Comparison of ENCODE assay signal across 18 cellular contexts in the genomic region with DNA sequence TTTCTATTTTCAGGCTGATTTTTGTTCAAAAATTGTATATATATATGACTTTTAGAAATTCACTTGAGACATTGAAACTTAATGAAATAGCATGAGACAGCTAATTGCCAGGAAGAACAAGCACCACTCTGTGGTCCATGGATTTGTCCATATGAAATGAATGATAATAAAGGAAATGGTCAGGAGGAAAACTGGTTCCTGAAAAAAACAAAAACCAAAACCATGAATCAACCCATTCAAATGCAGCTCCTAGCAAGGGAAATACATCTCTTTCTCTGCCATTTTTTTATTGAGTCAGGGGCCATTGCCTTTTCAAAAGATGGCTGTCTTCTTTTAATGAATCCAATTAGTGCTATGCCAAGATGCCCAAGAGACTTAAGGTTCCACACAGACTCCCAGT.
"Had no signal": no experiment of that assay in that cellular context is flagged by ENCODE, and none has a peak within 500 bp of the region (broad histone marks: within the 10 kb centered on the region; RNA-seq: fewer than 3 reads in every experiment).

No MANE protein-coding gene starts in this region.

- H3K4me1 ChIP-seq: esophagus squamous epithelium, lower lobe of right lung, psoas muscle, sigmoid colon, stomach, vagina had no signal

- H3K27ac ChIP-seq: esophagus squamous epithelium, lower lobe of right lung, psoas muscle, sigmoid colon, stomach, thyroid gland, vagina had no signal

- H3K27me3 Mint-ChIP-seq: effector memory CD8-positive, alpha-beta T cell; stimulated activated memory B cell treated with anti-CD40 and anti-IgM and Interleukin-4, amounts not matched to agents 10 μg/mL and 1 μg/mL and 100 μg/mL, for 72 hours had no signal

- H3K9me3 ChIP-seq: esophagus squamous epithelium, lower lobe of right lung, sigmoid colon, thyroid gland, vagina had no signal

- H3K4me3 Mint-ChIP-seq: effector memory CD8-positive, alpha-beta T cell; natural killer cell; neural crest cell; stimulated activated memory B cell treated with anti-CD40 and anti-IgM and Interleukin-4, amounts not matched to agents 10 μg/mL and 1 μg/mL and 100 μg/mL, for 72 hours had no signal

- DNase-seq: cortex of kidney; effector memory CD8-positive, alpha-beta T cell; erythroblast; esophagus squamous epithelium; head of caudate nucleus; left ventricle myocardium superior; lower lobe of right lung; natural killer cell; psoas muscle; right cardiac atrium; sigmoid colon; stimulated activated CD4-positive, alpha-beta T cell treated with anti-CD3 and anti-CD28 coated beads, Interleukin-4, amount 100 ng/mL, for 4 hours; stomach; thyroid gland; trophoblast cell had no signal

- H3K9me3 Mint-ChIP-seq: effector memory CD8-positive, alpha-beta T cell; natural killer cell; stimulated activated memory B cell treated with anti-CD40 and anti-IgM and Interleukin-4, amounts not matched to agents 10 μg/mL and 1 μg/mL and 100 μg/mL, for 72 hours had no signal

- H3K27me3 ChIP-seq: esophagus squamous epithelium, sigmoid colon, stomach, thyroid gland, vagina had no signal

- ATAC-seq: effector memory CD8-positive, alpha-beta T cell; left ventricle myocardium superior; lower lobe of right lung; natural killer cell; psoas muscle; right cardiac atrium; stimulated activated memory B cell treated with anti-CD40 and anti-IgM and Interleukin-4, amounts not matched to agents 10 μg/mL and 1 μg/mL and 100 μg/mL, for 72 hours had no signal

- H3K36me3 ChIP-seq: esophagus squamous epithelium, lower lobe of right lung, sigmoid colon, thyroid gland, vagina had no signal

- H3K4me3 ChIP-seq: esophagus squamous epithelium, lower lobe of right lung, psoas muscle, sigmoid colon, stomach, thyroid gland, vagina had no signal

- H3K27ac Mint-ChIP-seq: effector memory CD8-positive, alpha-beta T cell; natural killer cell; stimulated activated memory B cell treated with anti-CD40 and anti-IgM and Interleukin-4, amounts not matched to agents 10 μg/mL and 1 μg/mL and 100 μg/mL, for 72 hours had no signal

- H3K36me3 Mint-ChIP-seq: natural killer cell had no signal
